ENCODE assay signal across 19 cellular contexts in the genomic region with DNA sequence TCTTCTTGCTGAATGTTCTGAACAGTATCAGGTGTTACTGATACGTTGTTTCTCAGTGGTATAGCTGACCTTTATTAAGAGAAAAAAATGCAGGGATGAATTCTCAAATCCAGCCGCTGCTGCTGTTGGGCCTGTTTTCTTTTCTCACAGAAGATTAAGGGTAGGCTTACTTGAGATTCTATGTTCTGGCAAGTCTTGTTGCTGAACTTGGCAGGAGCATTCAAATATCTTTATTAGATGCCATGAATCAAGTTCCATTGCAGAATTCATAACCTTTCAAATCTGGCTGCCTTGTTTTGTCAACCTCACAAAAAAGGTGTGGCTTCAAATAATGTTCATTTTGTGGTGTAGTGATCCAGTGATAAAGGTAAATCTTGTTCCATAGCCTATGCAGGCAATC.
"Had no signal": no experiment of that assay in that cellular context is flagged by ENCODE, and none has a peak within 500 bp of the region (broad histone marks: within the 10 kb centered on the region; RNA-seq: fewer than 3 reads in every experiment).

No MANE protein-coding gene starts in this region.

- H3K27ac ChIP-seq: dorsolateral prefrontal cortex, left ventricle myocardium inferior, neutrophil, parathyroid adenoma had no signal

- DNase-seq: activated B cell treated with CpG ODN at 0.5 μM for 24 hours; activated CD4-positive, alpha-beta memory T cell treated with anti-CD3 and anti-CD28 coated beads for 36 hours; activated CD4-positive, alpha-beta T cell treated with anti-CD3 and anti-CD28 coated beads for 4 hours; activated CD8-positive, alpha-beta memory T cell treated with anti-CD3 and anti-CD28 coated beads, Interleukin-2, amount 10 ng/mL, durations not matched to agents 7 days and 5 days; activated naive CD4-positive, alpha-beta T cell; activated naive CD8-positive, alpha-beta T cell treated with anti-CD3 and anti-CD28 coated beads for 36 hours; dorsolateral prefrontal cortex; heart left ventricle; kidney glomerular epithelial cell; left ventricle myocardium inferior; mucosa of descending colon; naive thymus-derived CD4-positive, alpha-beta T cell; stimulated activated naive CD8-positive, alpha-beta T cell treated with anti-CD3 and anti-CD28 coated beads, Interleukin-15, Interleukin-2, amounts not matched to agents 100 U/mL and 50 U/mL, for 24 hours; substantia nigra had no signal

- H3K4me3 ChIP-seq: dorsolateral prefrontal cortex, gastroesophageal sphincter, heart left ventricle, left ventricle myocardium inferior, mucosa of descending colon had no signal

- ATAC-seq: activated CD8-positive, alpha-beta memory T cell treated with anti-CD3 and anti-CD28 coated beads, Interleukin-2, amount 10 ng/mL, durations not matched to agents 7 days and 5 days; activated T-helper 17 cell treated with anti-CD3 and anti-CD28 coated beads, Interleukin-2, amount 50 U/mL, for 72 hours; gastroesophageal sphincter; heart left ventricle; naive thymus-derived CD4-positive, alpha-beta T cell; stimulated activated naive CD8-positive, alpha-beta T cell treated with anti-CD3 and anti-CD28 coated beads, Interleukin-15, Interleukin-2, amounts not matched to agents 100 U/mL and 50 U/mL, for 24 hours had no signal

- H3K36me3 ChIP-seq: gastroesophageal sphincter, heart left ventricle, left ventricle myocardium inferior, neutrophil had no signal

- H3K9me3 ChIP-seq: gastroesophageal sphincter, heart left ventricle, left ventricle myocardium inferior, mucosa of descending colon, neutrophil had no signal

- H3K4me1 ChIP-seq: heart left ventricle, left ventricle myocardium inferior, parathyroid adenoma had no signal

- H3K27me3 ChIP-seq: gastroesophageal sphincter, heart left ventricle, neutrophil had no signal

- FAIRE-seq: colon had no signal
